18 cellular contexts compared by ENCODE assay signal in the genomic region with DNA sequence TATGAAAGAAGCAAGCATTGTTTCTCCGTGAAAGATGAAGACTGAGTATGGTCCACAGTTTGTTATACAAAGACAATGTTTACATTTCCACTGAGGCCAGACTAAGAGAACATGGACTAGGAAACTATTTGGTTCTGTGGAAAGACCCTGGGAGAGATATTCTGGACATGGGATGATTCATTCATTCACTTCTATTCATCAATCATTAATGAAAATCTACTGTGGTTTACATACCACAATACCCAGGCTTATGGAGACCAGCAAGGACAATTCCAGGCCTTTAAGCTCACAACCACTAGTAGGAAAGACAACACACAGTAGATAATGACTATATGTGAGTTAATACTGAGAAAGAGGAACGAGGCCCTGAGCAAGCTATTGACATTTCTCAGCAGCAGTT.
DNase-seq lines count a peak whose midpoint lies in the region; ATAC-seq lines count a peak whose summit lies in the region.
"Had no signal": no experiment of that assay in that cellular context is flagged by ENCODE, and none has a peak within 500 bp of the region (broad histone marks: within the 10 kb centered on the region; RNA-seq: fewer than 3 reads in every experiment).

No MANE protein-coding gene starts in this region.

- ATAC-seq in GM21786 (IDR thresholded peaks at IDR 0.05; ENCODE audit: unreplicated experiment) (peak; percentile 67), GM21825 (IDR thresholded peaks at IDR 0.05; ENCODE audit: unreplicated experiment) (no peak), HG03280 (IDR thresholded peaks at IDR 0.05; ENCODE audit: unreplicated experiment) (no peak)
- no peak for ATAC-seq in effector memory CD8-positive, alpha-beta T cell (replicated peaks)
- ATAC-seq: esophagus mucosa, heart right ventricle, Panc1 had no signal

- no peaks in the 10 kb centered on the region for H3K4me1 Mint-ChIP-seq in effector memory CD8-positive, alpha-beta T cell (ENCODE audit: low read depth in 2 of 2)
- H3K4me1 Mint-ChIP-seq: activated naive CD4-positive, alpha-beta T cell treated with anti-CD3 and anti-CD28 coated beads, Interleukin-2, amount 50 U/mL, for 24 hours; IgD-negative memory B cell; neural progenitor cell had no signal

- no peaks in the 10 kb centered on the region for H3K36me3 Mint-ChIP-seq in effector memory CD8-positive, alpha-beta T cell (ENCODE audit: insufficient read depth)
- H3K36me3 Mint-ChIP-seq: activated naive CD4-positive, alpha-beta T cell treated with anti-CD3 and anti-CD28 coated beads, Interleukin-2, amount 50 U/mL, for 24 hours; IgD-negative memory B cell; neural progenitor cell had no signal

- no peak overlapping the region for H3K27ac Mint-ChIP-seq in effector memory CD8-positive, alpha-beta T cell
- H3K27ac Mint-ChIP-seq: activated naive CD4-positive, alpha-beta T cell treated with anti-CD3 and anti-CD28 coated beads, Interleukin-2, amount 50 U/mL, for 24 hours; activated T-cell treated with anti-CD3 and anti-CD28 coated beads, Interleukin-2, amount 50 U/mL, for 24 hours; IgD-negative memory B cell; neural progenitor cell had no signal

- no peak overlapping the region for H3K4me3 Mint-ChIP-seq in effector memory CD8-positive, alpha-beta T cell
- H3K4me3 Mint-ChIP-seq: activated naive CD4-positive, alpha-beta T cell treated with anti-CD3 and anti-CD28 coated beads, Interleukin-2, amount 50 U/mL, for 24 hours; activated T-cell treated with anti-CD3 and anti-CD28 coated beads, Interleukin-2, amount 50 U/mL, for 24 hours; IgD-negative memory B cell; neural progenitor cell had no signal

- peak; percentile 28 for DNase-seq in Daoy (ENCODE audit: low read depth)
- peak; percentile 5 for DNase-seq in HT-29 (ENCODE audit: low spot score)
- DNase-seq in foreskin melanocyte, result peak; percentile 15
- no peak for DNase-seq in effector memory CD8-positive, alpha-beta T cell
- no peak for DNase-seq in 8988T
- DNase-seq: activated T-cell treated with anti-CD3 and anti-CD28 coated beads, Interleukin-2, amount 50 U/mL, for 24 hours; dorsolateral prefrontal cortex; heart right ventricle; NCI-H2081 treated with DMSO at 0.1 percent for 48 hours; NCI-H526 had no signal

- peaks cover 0 to 6% of the 10 kb centered on the region in 2 donors for H3K9me3 Mint-ChIP-seq in effector memory CD8-positive, alpha-beta T cell
- H3K9me3 Mint-ChIP-seq: IgD-negative memory B cell, neural progenitor cell had no signal

- H3K27me3 Mint-ChIP-seq in effector memory CD8-positive, alpha-beta T cell, result no peaks in the 10 kb centered on the region
- H3K27me3 Mint-ChIP-seq: activated naive CD4-positive, alpha-beta T cell treated with anti-CD3 and anti-CD28 coated beads, Interleukin-2, amount 50 U/mL, for 24 hours; activated T-cell treated with anti-CD3 and anti-CD28 coated beads, Interleukin-2, amount 50 U/mL, for 24 hours; IgD-negative memory B cell had no signal

Comparison
In these comparisons a context has a peak if more than half of its experiments do, and no peak if none do; other contexts are left out.
1. DNase-seq: peak in Daoy (single experiment), HT-29 (single experiment) and foreskin melanocyte (single experiment); none in effector memory CD8-positive, alpha-beta T cell (0 of 3) and 8988T (single experiment).